In genomic region chr2:99448556-99448955, GRCh38 we compare ENCODE assay signal across 16 cellular contexts. TPM values are rescaled to one million over a fixed set of nuclear protein-coding genes. Genes with fewer than 3 reads are reported as not detected.
DNase-seq lines count a peak whose midpoint lies in the region; FAIRE-seq and TF ChIP-seq lines count a peak whose summit lies in the region.
"Had no signal": no experiment of that assay in that cellular context is flagged by ENCODE, and none has a peak within 500 bp of the region (broad histone marks: within the 10 kb centered on the region; RNA-seq: fewer than 3 reads in every experiment).

No MANE protein-coding gene starts in this region.

- dilution Hi-C loops in keratinocyte (cut with MboI; ENCODE audit: extremely low pct_ligation_motif_present, low sequenced_read_pairs): no loop called here

- no peak overlapping the region for H3K9ac ChIP-seq in keratinocyte (ENCODE audit: control insufficient read depth, extremely low read depth, insufficient read depth, low read length)

- H3K4me2 ChIP-seq in keratinocyte (ENCODE audit: control insufficient read depth, extremely low read depth, insufficient read depth, low read depth, low read length): no peak overlapping the region

- H3K27me3 ChIP-seq in bronchial epithelial cell (ENCODE audit: control insufficient read depth, insufficient read depth, low read length) (no peaks in the 10 kb centered on the region), keratinocyte (ENCODE audit: control insufficient read depth, extremely low read depth, insufficient read depth, low read length) (no peaks in the 10 kb centered on the region)
- H3K27me3 ChIP-seq: stomach had no signal

- H3K27ac ChIP-seq in keratinocyte (ENCODE audit: control insufficient read depth, insufficient read depth, low read length): peak overlapping the region; percentile 55
- H3K27ac ChIP-seq: stomach had no signal

- H3K9me3 Mint-ChIP-seq in progenitor cell of endocrine pancreas (ENCODE audit: low read depth): no peaks in the 10 kb centered on the region
- H3K9me3 Mint-ChIP-seq: H9 had no signal

- DNase-seq in AG09309 (ENCODE audit: low read depth) (peak; percentile 33), HT-29 (ENCODE audit: low spot score) (peak; percentile 53), bronchial epithelial cell (ENCODE audit: low read depth) (peak; percentile 98), keratinocyte (ENCODE audit: low read depth, low spot score) (peak; percentile 77), progenitor cell of endocrine pancreas (ENCODE audit: low spot score, unreplicated experiment) (no peak), NCI-H146 treated with DMSO at 0.1 percent for 48 hours (lab: John Stamatoyannopoulos, UW; ENCODE audit: unreplicated experiment) (no peak), superior temporal gyrus (ENCODE audit: extremely low spot score) (no peak), NCI-H82 (lab: John Stamatoyannopoulos, UW) (no peak)
- DNase-seq: activated effector memory CD4-positive, alpha-beta T cell treated with anti-CD3 and anti-CD28 coated beads, Interleukin-2, amount 50 U/mL, for 16 hours; Calu3; H9; hypothalamus; KG1; left ventricle myocardium superior; NCI-H146; stomach had no signal

- H3K4me3 Mint-ChIP-seq in progenitor cell of endocrine pancreas (ENCODE audit: low read depth): no peak overlapping the region
- H3K4me3 Mint-ChIP-seq: H9 had no signal

- H3K4me3 ChIP-seq in AG09309 (ENCODE audit: control insufficient read depth, low read depth, low read length) (no peak overlapping the region), bronchial epithelial cell (ENCODE audit: low read depth, low read length) (no peak overlapping the region), keratinocyte (ENCODE audit: control insufficient read depth in 2 of 3, extremely low read depth in 1 of 3, insufficient read depth in 2 of 3, low read depth in 1 of 3, low read length in 3 of 3) (no peak overlapping the region)
- H3K4me3 ChIP-seq: stomach had no signal

- H3K4me1 Mint-ChIP-seq in progenitor cell of endocrine pancreas (ENCODE audit: low read depth): no peaks in the 10 kb centered on the region

- no peak for TF ChIP-seq CTCF in AG09309 (IDR thresholded peaks at IDR 0.05; ENCODE audit: control insufficient read depth, insufficient read depth, low read depth, low read length, missing control alignments)
- no peak for TF ChIP-seq CTCF in bronchial epithelial cell (IDR thresholded peaks at IDR 0.05; ENCODE audit: insufficient read depth, low read length, severe bottlenecking)
- no peak for TF ChIP-seq CTCF in keratinocyte (optimal IDR thresholded peaks at IDR 0.05 in 1 of 3, IDR thresholded peaks at IDR 0.05 in 1 of 3, conservative IDR thresholded peaks at IDR 0.05 in 1 of 3; ENCODE audit: extremely low read depth in 1 of 3, insufficient read depth in 2 of 3, low read length in 3 of 3)
- no peak for TF ChIP-seq CTCF in progenitor cell of endocrine pancreas (IDR thresholded peaks at IDR 0.05; ENCODE audit: unreplicated experiment)

- no peak overlapping the region for H3K27ac Mint-ChIP-seq in progenitor cell of endocrine pancreas
- H3K27ac Mint-ChIP-seq: H9 had no signal

- peaks cover 13% of the 10 kb centered on the region for H3K4me1 ChIP-seq in keratinocyte (ENCODE audit: control insufficient read depth, extremely low read depth, insufficient read depth, low read length)

- no peaks in the 10 kb centered on the region for H3K9me3 ChIP-seq in keratinocyte (ENCODE audit: control insufficient read depth, low read depth, low read length)
- H3K9me3 ChIP-seq: stomach had no signal

- peaks cover 70% of the 10 kb centered on the region for H3K79me2 ChIP-seq in keratinocyte (ENCODE audit: control insufficient read depth, insufficient read depth, low read length)

- H3K27me3 Mint-ChIP-seq in progenitor cell of endocrine pancreas: no peaks in the 10 kb centered on the region

- H2AFZ ChIP-seq in keratinocyte (ENCODE audit: control insufficient read depth, low read length): no peak overlapping the region

- FAIRE-seq in bronchial epithelial cell (lab: Jason Lieb, UNC) (no peak), keratinocyte (lab: Jason Lieb, UNC) (peak; percentile 94)

- peaks cover 17% of the 10 kb centered on the region for H3K36me3 Mint-ChIP-seq in progenitor cell of endocrine pancreas (ENCODE audit: insufficient read depth)

- H4K20me1 ChIP-seq in keratinocyte (ENCODE audit: control insufficient read depth, extremely low read depth, insufficient read depth, low read length): no peaks in the 10 kb centered on the region

- H3K36me3 ChIP-seq in bronchial epithelial cell (ENCODE audit: control insufficient read depth, insufficient read depth, low read length) (no peaks in the 10 kb centered on the region), keratinocyte (ENCODE audit: control insufficient read depth in 2 of 2, extremely low read depth in 1 of 2, insufficient read depth in 2 of 2, low read length in 2 of 2) (peaks cover 6 to 11% of the 10 kb centered on the region in 2 experiments)

- no peaks in the 10 kb centered on the region for H3K9me1 ChIP-seq in keratinocyte (ENCODE audit: control insufficient read depth, extremely low read depth, insufficient read depth, low read length)

RNA-seq across cellular contexts. Expression of gene REV1, which starts 41.3 kb away (rescaled TPM):
- total RNA-seq in HT-29 (2014; rRNA removed; shearing (Covaris generic)): 18.1 and 22.4 TPM in 2 replicates
- 38.2 and 44.8 TPM in 2 replicates for total RNA-seq in bronchial epithelial cell
- 28.9 to 56.4 TPM (median 42.6 TPM) in 3 replicates for polyA plus RNA-seq in keratinocyte
- polyA plus RNA-seq in keratinocyte (2011; ENCODE audit: low read depth): 73.5 TPM
- polyA plus RNA-seq in keratinocyte (2011; cell fraction: cytosol; rRNA removed): 11.1 and 23.3 TPM in 2 replicates
- 90.3 and 107 TPM in 2 replicates for polyA plus RNA-seq in keratinocyte (2011; cell fraction: nucleus; rRNA removed)
- 24.2 and 32.7 TPM in 2 replicates for polyA plus RNA-seq in keratinocyte (2012; ENCODE audit: low replicate concordance)
- polyA minus RNA-seq in keratinocyte: 33.0 to 89.6 TPM (median 33.4 TPM) in 3 replicates
- polyA minus RNA-seq in keratinocyte (2011; cell fraction: cytosol; rRNA and poly(A)+ RNA removed): 16.7 TPM
- polyA minus RNA-seq in keratinocyte (2011; cell fraction: nucleus; rRNA and poly(A)+ RNA removed): 58.5 and 130 TPM in 2 replicates
- total RNA-seq in progenitor cell of endocrine pancreas: 45.6 and 53.7 TPM in 2 replicates

Comparison
In these comparisons a context has a peak if more than half of its experiments do, and no peak if none do; other contexts are left out.
1. DNase-seq: peak in AG09309 (single experiment), HT-29 (single experiment), bronchial epithelial cell (single experiment) and keratinocyte (single experiment); none in progenitor cell of endocrine pancreas (single experiment), NCI-H146 treated with DMSO at 0.1 percent for 48 hours (single experiment), superior temporal gyrus (single experiment) and NCI-H82 (single experiment).